ENCODE assay signal across 8 cellular contexts in the genomic region with DNA sequence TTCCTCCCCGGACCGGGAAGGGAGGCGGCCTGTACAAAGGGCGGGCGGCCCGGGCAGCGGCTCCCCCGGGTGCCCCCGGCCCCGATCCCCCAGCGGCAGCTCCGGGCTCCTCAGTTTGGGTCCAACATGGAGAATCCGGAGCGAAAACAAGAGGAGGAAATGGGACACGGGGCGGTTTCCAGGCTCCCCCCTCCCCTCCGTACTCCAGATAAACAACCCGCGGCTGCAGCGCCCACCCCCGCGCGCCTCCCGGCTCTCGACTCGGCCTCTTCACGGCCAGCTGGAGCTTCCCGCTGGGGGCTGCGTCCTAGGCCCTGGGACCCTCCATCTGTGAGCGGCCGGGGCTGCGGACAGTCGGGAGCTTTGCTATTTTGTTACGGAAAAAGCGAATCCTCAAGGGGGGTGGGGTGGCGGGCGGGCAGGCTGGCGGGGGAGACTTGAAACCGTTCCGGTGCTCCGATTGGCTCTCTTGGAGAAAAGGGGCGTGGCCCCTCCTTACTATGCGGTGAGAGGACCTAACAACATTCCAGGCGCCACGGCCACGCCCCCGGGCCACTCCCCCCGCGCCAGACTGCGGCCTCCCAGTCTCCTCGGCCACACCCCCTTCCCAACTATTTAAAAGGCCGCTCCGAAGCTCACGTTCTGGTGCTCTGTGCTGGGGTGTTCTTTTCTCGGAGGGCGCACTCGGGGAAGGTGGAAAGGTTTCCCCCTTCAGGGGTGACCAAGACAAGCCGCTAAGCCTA. TPM values are rescaled to one million over a fixed set of nuclear protein-coding genes. Genes with fewer than 3 reads are reported as not detected.
DNase-seq lines count a peak whose midpoint lies in the region; ATAC-seq and TF ChIP-seq lines count a peak whose summit lies in the region.

Gene CTDSP2 (minus strand): TSS at position 153 of the 743 bp plus-strand sequence. CDS start 294 bp downstream, outside the sequence.

- peak within 1 kb of the TSS; percentile 75 to 95 for H3K27ac Mint-ChIP-seq in stimulated activated naive CD8-positive, alpha-beta T cell treated with anti-CD3 and anti-CD28 coated beads, Interleukin-15, amount 100 ng/mL, for 72 hours

- H3K27me3 Mint-ChIP-seq in stimulated activated naive CD8-positive, alpha-beta T cell treated with anti-CD3 and anti-CD28 coated beads, Interleukin-15, amount 100 ng/mL, for 72 hours: peaks cover 12% of the 10 kb centered on the region

- no peaks in the 10 kb centered on the region for H3F3A ChIP-seq in neural cell (ENCODE audit: insufficient read depth, low read length, poor library complexity, severe bottlenecking)

- peak; percentile 2 for TF ChIP-seq CTCF in fibroblast of villous mesenchyme (IDR thresholded peaks at IDR 0.05; ENCODE audit: insufficient read depth, low read depth, low read length)
- peak; percentile 36 for TF ChIP-seq CTCF in neural cell (IDR thresholded peaks at IDR 0.05; ENCODE audit: poor library complexity, severe bottlenecking)

- DNase-seq in DMS79 treated with DMSO at 0.1 percent for 48 hours (lab: John Stamatoyannopoulos, UW) (peak; percentile 80), HAP-1 (ENCODE audit: low spot score in 2 of 2) (peak; percentile 97 to 100), MV-4-11 (lab: John Stamatoyannopoulos, UW) (peak; percentile 97), SJSA1 (ENCODE audit: low read depth in 1 of 2, low spot score in 2 of 2) (peak; percentile 100), fibroblast of villous mesenchyme (ENCODE audit: low read depth) (peak; percentile 99)
- peak; percentile 68 for DNase-seq in activated gamma-delta T cell treated with anti-CD3 and anti-CD28 coated beads, Interleukin-2, amount 50 U/mL, for 16 hours (ENCODE audit: low read depth)
- peak; percentile 78 to 84 for DNase-seq in stimulated activated naive CD8-positive, alpha-beta T cell treated with anti-CD3 and anti-CD28 coated beads, Interleukin-15, amount 100 ng/mL, for 72 hours

- peaks cover 47% of the 10 kb centered on the region for H3K79me2 ChIP-seq in neural cell (replicated peaks; ENCODE audit: insufficient read depth, low read length)

- H3K9me3 ChIP-seq in HAP-1 (no peaks in the 10 kb centered on the region), SJSA1 (replicated peaks) (peaks cover 5% of the 10 kb centered on the region; the same call in 1 of the 2 replicates), neural cell (ENCODE audit: low read length) (no peaks in the 10 kb centered on the region)

- H3K27me3 ChIP-seq in HAP-1 (ENCODE audit: low read depth) (peaks cover 15% of the 10 kb centered on the region; the same call in 1 of the 2 replicates), SJSA1 (replicated peaks) (peaks cover 5% of the 10 kb centered on the region), neural cell (ENCODE audit: insufficient read depth, low read depth, low read length) (no peaks in the 10 kb centered on the region)

- no peaks in the 10 kb centered on the region for H3K9me3 Mint-ChIP-seq in stimulated activated naive CD8-positive, alpha-beta T cell treated with anti-CD3 and anti-CD28 coated beads, Interleukin-15, amount 100 ng/mL, for 72 hours

- peak; percentile 45 for ATAC-seq in stimulated activated naive CD8-positive, alpha-beta T cell treated with anti-CD3 and anti-CD28 coated beads, Interleukin-15, amount 100 ng/mL, for 72 hours

- H3K36me3 ChIP-seq in HAP-1 (replicated peaks) (no peaks in the 10 kb centered on the region; the same call in 1 of the 2 replicates), SJSA1 (peaks cover 46% of the 10 kb centered on the region), neural cell (ENCODE audit: insufficient read depth, low read length) (no peaks in the 10 kb centered on the region)

- H3K4me3 Mint-ChIP-seq in stimulated activated naive CD8-positive, alpha-beta T cell treated with anti-CD3 and anti-CD28 coated beads, Interleukin-15, amount 100 ng/mL, for 72 hours: peak within 1 kb of the TSS; percentile 83 to 97

- H3K9me2 ChIP-seq in neural cell (ENCODE audit: insufficient read depth, low read length): no peaks in the 10 kb centered on the region

- H3K27ac ChIP-seq in SJSA1 (peak within 1 kb of the TSS; percentile 81), neural cell (ENCODE audit: low read length) (peak within 1 kb of the TSS; percentile 98)

- H3K4me2 ChIP-seq in neural cell (ENCODE audit: low read length): peak within 1 kb of the TSS; percentile 91

- no peak for TF ChIP-seq EP300 in neural cell (conservative IDR thresholded peaks at IDR 0.05; ENCODE audit: poor library complexity, severe bottlenecking)

- H2AFZ ChIP-seq in neural cell (ENCODE audit: low read depth, low read length): peak within 1 kb of the TSS; percentile 73

- in situ Hi-C loops in HAP-1 (cut with MboI; ENCODE audit: low sequenced_read_pairs): no loop called here

- TF ChIP-seq RAD21 in neural cell (conservative IDR thresholded peaks at IDR 0.05): no peak

- peaks cover 16% of the 10 kb centered on the region for H3K4me1 ChIP-seq in HAP-1
- H3K4me1 ChIP-seq in SJSA1 (replicated peaks): peaks cover 40% of the 10 kb centered on the region

- H3K9ac ChIP-seq in neural cell (ENCODE audit: low read length): peak within 1 kb of the TSS; percentile 91

- H4K20me1 ChIP-seq in neural cell (ENCODE audit: insufficient read depth): peaks cover 16% of the 10 kb centered on the region

- H3K4me3 ChIP-seq in HAP-1 (peak within 1 kb of the TSS; percentile 99), SJSA1 (peak within 1 kb of the TSS; percentile 84), fibroblast of villous mesenchyme (ENCODE audit: low read depth, low read length) (peak within 1 kb of the TSS; percentile 100), neural cell (ENCODE audit: low read length) (peak within 1 kb of the TSS; percentile 100)

- peaks cover 76% of the 10 kb centered on the region for H3K4me1 Mint-ChIP-seq in stimulated activated naive CD8-positive, alpha-beta T cell treated with anti-CD3 and anti-CD28 coated beads, Interleukin-15, amount 100 ng/mL, for 72 hours

TF ChIP-seq in neural cell, 6 proteins besides CTCF, POLR2A, EP300 and RAD21:
- TF ChIP-seq MXI1 (conservative IDR thresholded peaks at IDR 0.05; ENCODE audit: poor library complexity, severe bottlenecking): no peak
- TF ChIP-seq POLR2AphosphoS5 (IDR thresholded peaks at IDR 0.05): peak; percentile 66
- TF ChIP-seq REST (IDR thresholded peaks at IDR 0.05; ENCODE audit: borderline replicate concordance): peak; percentile 79
TF ChIP-seq in neural cell: peak in this region for 2.

RNA-seq across cellular contexts. Expression of gene CTDSP2, which starts in this region (rescaled TPM):
- total RNA-seq in SJSA1 (2014; rRNA removed; shearing (Covaris generic)): 420 and 508 TPM in 2 replicates
- total RNA-seq in fibroblast of villous mesenchyme: 64.8 and 76.0 TPM in 2 replicates
- polyA plus RNA-seq in neural cell: 22.7 and 23.6 TPM in 2 replicates
- polyA minus RNA-seq in neural cell: 26.3 and 27.7 TPM in 2 replicates

Comparison
In these comparisons a context has a peak if more than half of its experiments do, and no peak if none do; other contexts are left out.
1. Peak in every context shown above with its lines: DNase-seq, ATAC-seq, H3K4me3 ChIP-seq and H3K27ac ChIP-seq.